Comparison of ENCODE assay signal across 8 cellular contexts in genomic region chr6:684831-685636, GRCh38. TPM values are rescaled to one million over a fixed set of nuclear protein-coding genes. Genes with fewer than 3 reads are reported as not detected.
DNase-seq lines count a peak whose midpoint lies in the region; ATAC-seq and TF ChIP-seq lines count a peak whose summit lies in the region.

No MANE protein-coding gene starts in this region.

- H3K4me2 ChIP-seq in GM23338 = peak overlapping the region; percentile 75

- H3K36me3 Mint-ChIP-seq in GM23338 (ENCODE audit: low read depth) = peaks cover 2% of the 10 kb centered on the region; the same call in 1 of the 3 replicates

- H3K79me2 ChIP-seq in GM23338 (replicated peaks; ENCODE audit: insufficient read depth) = peaks cover 93% of the 10 kb centered on the region

- H3K27ac ChIP-seq in GM23338 (ENCODE audit: low read depth) = peak overlapping the region; percentile 96
- H3K27ac ChIP-seq in SJCRH30 = no peak overlapping the region; the same call in 1 of the 2 replicates

- ATAC-seq in GM18502 (IDR thresholded peaks at IDR 0.05; ENCODE audit: poor library complexity, unreplicated experiment) (peak; percentile 79), GM23338 (no peak)

- TF ChIP-seq CTCF in GM23338 (conservative IDR thresholded peaks at IDR 0.05; ENCODE audit: low read depth in 2 of 2) (no peak), fibroblast of villous mesenchyme (IDR thresholded peaks at IDR 0.05; ENCODE audit: insufficient read depth, low read depth, low read length) (no peak)

- H3F3A ChIP-seq in GM23338 (replicated peaks; ENCODE audit: low read depth) = peaks cover 6% of the 10 kb centered on the region; the same call in 1 of the 2 replicates

- peak overlapping the region; percentile 6; the same call in 1 of the 3 replicates for H3K4me3 Mint-ChIP-seq in GM23338

- no peaks in the 10 kb centered on the region for H3K9me2 ChIP-seq in GM23338 (ENCODE audit: insufficient read depth)

- DNase-seq in GM23338 (ENCODE audit: low spot score) (no peak), NCI-H226 (peak; percentile 24), fibroblast of villous mesenchyme (ENCODE audit: low read depth) (peak; percentile 77), NCI-H1048 (lab: John Stamatoyannopoulos, UW) (no peak), T1000 (lab: John Stamatoyannopoulos, UW) (no peak), NCI-H1436 (lab: John Stamatoyannopoulos, UW) (no peak), SJCRH30 (no peak)

- H3K4me3 ChIP-seq in GM23338 (peak overlapping the region; percentile 15; the same call in 1 of the 2 replicates), fibroblast of villous mesenchyme (ENCODE audit: low read depth, low read length) (no peak overlapping the region), SJCRH30 (no peak overlapping the region)

- H3K36me3 ChIP-seq in GM23338 (ENCODE audit: insufficient read depth) = no peaks in the 10 kb centered on the region
- no peaks in the 10 kb centered on the region for H3K36me3 ChIP-seq in SJCRH30

- H3K27me3 Mint-ChIP-seq in GM23338 (ENCODE audit: insufficient read depth, low read depth, poor library complexity) = peaks cover 5% of the 10 kb centered on the region

- H3K27ac Mint-ChIP-seq in GM23338 = peak overlapping the region; percentile 32

- H3K4me1 Mint-ChIP-seq in GM23338 = peaks cover 57% of the 10 kb centered on the region

- peaks cover 92% of the 10 kb centered on the region for H3K4me1 ChIP-seq in GM23338 (ENCODE audit: insufficient read depth)
- H3K4me1 ChIP-seq in SJCRH30 = peaks cover 14% of the 10 kb centered on the region; the same call in 1 of the 2 replicates

- H3K9me3 ChIP-seq in SJCRH30 (replicated peaks) = no peaks in the 10 kb centered on the region

- no peaks in the 10 kb centered on the region; the same call in 1 of the 2 replicates for H4K20me1 ChIP-seq in GM23338 (replicated peaks; ENCODE audit: insufficient read depth)

- no peaks in the 10 kb centered on the region for H3K9me3 Mint-ChIP-seq in GM23338

- H3K27me3 ChIP-seq in GM23338 (ENCODE audit: insufficient read depth) = no peaks in the 10 kb centered on the region
- no peaks in the 10 kb centered on the region for H3K27me3 ChIP-seq in SJCRH30

- H2AFZ ChIP-seq in GM23338 = no peak overlapping the region

TF ChIP-seq in GM23338, 12 proteins besides CTCF, POLR2A, EP300 and RAD21 (continues in another document):
- TF ChIP-seq EZH2 (IDR thresholded peaks at IDR 0.05; ENCODE audit: low read depth, unreplicated experiment) (no peak), ZNF331 (CRISPR knock-in tag; IDR thresholded peaks at IDR 0.05; ENCODE audit: low read depth) (no peak), EZH2phosphoT487 (IDR thresholded peaks at IDR 0.05; ENCODE audit: unreplicated experiment) (no peak), POLR2AphosphoS5 (IDR thresholded peaks at IDR 0.05; ENCODE audit: low read depth) (no peak), ZNF462 (CRISPR knock-in tag; IDR thresholded peaks at IDR 0.05) (no peak), ETS1 (IDR thresholded peaks at IDR 0.05) (no peak), ZNF114 (CRISPR knock-in tag; IDR thresholded peaks at IDR 0.05) (no peak), JUNB (IDR thresholded peaks at IDR 0.05; ENCODE audit: unreplicated experiment) (no peak)

RNA-seq across cellular contexts. Expression of gene EXOC2, which starts 7.9 kb away (rescaled TPM):
- 90.1 and 93.6 TPM in 2 replicates for total RNA-seq in GM23338 (2014; rRNA removed; shearing (Covaris generic))
- 28.7 and 29.8 TPM in 2 replicates for polyA plus RNA-seq in GM23338 (2016; fragmentation: Nextera tagmentation; extraction: Ambion mirVana)
- total RNA-seq in fibroblast of villous mesenchyme = 24.8 and 29.8 TPM in 2 replicates
- total RNA-seq in SJCRH30 (2014; rRNA removed; shearing (Covaris generic)) = 20.1 and 22.3 TPM in 2 replicates

RNA-seq across cellular contexts. Expression of gene HUS1B, which starts 28.1 kb away (rescaled TPM):
- total RNA-seq in GM23338 (2014; rRNA removed; shearing (Covaris generic)) = 3.9 and 7.0 TPM in 2 replicates
- polyA plus RNA-seq in GM23338 (2016; fragmentation: Nextera tagmentation; extraction: Ambion mirVana) = 0.94 and 1.3 TPM in 2 replicates
- 0.86 and 1.9 TPM in 2 replicates for total RNA-seq in fibroblast of villous mesenchyme
- total RNA-seq in SJCRH30 (2014; rRNA removed; shearing (Covaris generic)) = 0.10 and 0.15 TPM in 2 replicates

Comparison
In these comparisons a context has a peak if more than half of its experiments do, and no peak if none do; other contexts are left out.
1. DNase-seq: peak in NCI-H226 (single experiment) and fibroblast of villous mesenchyme (single experiment); none in GM23338 (single experiment), NCI-H1048 (single experiment), T1000 (single experiment), NCI-H1436 (single experiment) and SJCRH30 (0 of 2).